8 cellular contexts compared by ENCODE assay signal in genomic region chr12:122871851-122872785, GRCh38. TPM values are rescaled to one million over a fixed set of nuclear protein-coding genes. Genes with fewer than 3 reads are reported as not detected.
DNase-seq lines count a peak whose midpoint lies in the region; ATAC-seq and TF ChIP-seq lines count a peak whose summit lies in the region.

No MANE protein-coding gene starts in this region.

- H3K36me3 Mint-ChIP-seq in WTC11 (peaks cover 24% of the 10 kb centered on the region), memory B cell (peaks cover 14% of the 10 kb centered on the region)
- peaks cover 87% of the 10 kb centered on the region for H3K36me3 Mint-ChIP-seq in effector memory CD8-positive, alpha-beta T cell (ENCODE audit: insufficient read depth)

- CTCF ChIA-PET in WTC11 (lab: Charles Lee), result interaction anchor here (0.8 to 2.7 kb wide), 8 partner anchors 8 to 94 kb away, joined by 3 to 20 read pairs (median 4); partner anchors contain the start of gene ABCB9

- peak; percentile 63 for DNase-seq in GM13977 (ENCODE audit: low spot score)
- peak; percentile 96 for DNase-seq in NCI-H146 treated with DMSO at 0.1 percent for 48 hours (lab: John Stamatoyannopoulos, UW; ENCODE audit: unreplicated experiment)
- DNase-seq in WTC11 (ENCODE audit: low spot score), result peak; percentile 99
- no peak for DNase-seq in effector memory CD8-positive, alpha-beta T cell
- DNase-seq in memory B cell (ENCODE audit: low spot score in 2 of 2), result no peak
- DNase-seq in stimulated activated CD8-positive, alpha-beta memory T cell treated with anti-CD3 and anti-CD28 coated beads, Interleukin-7, amount 100 ng/mL, for 4 hours (ENCODE audit: low read depth in 2 of 2), result peak; percentile 24 to 36
- no peak for DNase-seq in ACHN
- no peak for DNase-seq in RKO (ENCODE audit: low spot score)

- no peaks in the 10 kb centered on the region for H3K9me3 Mint-ChIP-seq in WTC11
- no peaks in the 10 kb centered on the region for H3K9me3 Mint-ChIP-seq in effector memory CD8-positive, alpha-beta T cell
- H3K9me3 Mint-ChIP-seq in memory B cell, result no peaks in the 10 kb centered on the region

- TF ChIP-seq CTCF in GM13977 (IDR thresholded peaks at IDR 0.05; ENCODE audit: extremely low read depth, insufficient read depth, missing control alignments) (no peak), WTC11 (IDR thresholded peaks at IDR 0.05) (no peak)

- POLR2A ChIA-PET in WTC11 (lab: Charles Lee), result interaction anchor here (0.6 kb wide), 1 partner anchor 99 kb away, joined by 4 read pairs; no protein-coding TSS in a partner anchor

- H3K4me3 Mint-ChIP-seq in WTC11 (0 out of 2 replicates have a peak overlapping the region, but pooled peaks have one; percentile 26), memory B cell (peak overlapping the region; percentile 90)
- peak overlapping the region; percentile 77 to 84 for H3K4me3 Mint-ChIP-seq in effector memory CD8-positive, alpha-beta T cell

- peak; percentile 74 for ATAC-seq in WTC11
- peak; percentile 77 for ATAC-seq in effector memory CD8-positive, alpha-beta T cell (replicated peaks)
- ATAC-seq in memory B cell (ENCODE audit: low read depth), result peak; percentile 77

- peaks cover 99% of the 10 kb centered on the region for H3K27me3 Mint-ChIP-seq in WTC11 (ENCODE audit: low read depth)
- H3K27me3 Mint-ChIP-seq in effector memory CD8-positive, alpha-beta T cell, result no peaks in the 10 kb centered on the region
- H3K27me3 Mint-ChIP-seq in memory B cell, result no peaks in the 10 kb centered on the region

- H3K27ac Mint-ChIP-seq in WTC11 (peak overlapping the region; percentile 64), memory B cell (peak overlapping the region; percentile 74)
- H3K27ac Mint-ChIP-seq in effector memory CD8-positive, alpha-beta T cell, result peak overlapping the region; percentile 69 to 92

- peaks cover 36% of the 10 kb centered on the region for H3K4me1 Mint-ChIP-seq in WTC11
- peaks cover 55 to 67% of the 10 kb centered on the region in 2 donors for H3K4me1 Mint-ChIP-seq in effector memory CD8-positive, alpha-beta T cell (ENCODE audit: low read depth in 2 of 2)
- peaks cover 55% of the 10 kb centered on the region for H3K4me1 Mint-ChIP-seq in memory B cell

- in situ Hi-C loops in GM13977 (cut with MboI; ENCODE audit: low pct_unique_long_range_greater_than_20kb, low sequenced_read_pairs, unreplicated experiment), result no loop called here
- in situ Hi-C loops in ACHN (cut with HindIII; ENCODE audit: low pct_ligation_motif_present, low pct_unique_long_range_greater_than_20kb, low sequenced_read_pairs), result no loop called here

TF ChIP-seq in WTC11, 78 proteins besides CTCF, POLR2A, EP300 and RAD21 (continues in another document):
- TF ChIP-seq GTF2I (CRISPR knock-in tag; conservative IDR thresholded peaks at IDR 0.05), result no peak
- TF ChIP-seq SP1 (CRISPR knock-in tag; conservative IDR thresholded peaks at IDR 0.05), result peak; percentile 78
- no peak for TF ChIP-seq ZNF263 (CRISPR knock-in tag; IDR thresholded peaks at IDR 0.05; ENCODE audit: low read depth)
- TF ChIP-seq, protein P1, sequence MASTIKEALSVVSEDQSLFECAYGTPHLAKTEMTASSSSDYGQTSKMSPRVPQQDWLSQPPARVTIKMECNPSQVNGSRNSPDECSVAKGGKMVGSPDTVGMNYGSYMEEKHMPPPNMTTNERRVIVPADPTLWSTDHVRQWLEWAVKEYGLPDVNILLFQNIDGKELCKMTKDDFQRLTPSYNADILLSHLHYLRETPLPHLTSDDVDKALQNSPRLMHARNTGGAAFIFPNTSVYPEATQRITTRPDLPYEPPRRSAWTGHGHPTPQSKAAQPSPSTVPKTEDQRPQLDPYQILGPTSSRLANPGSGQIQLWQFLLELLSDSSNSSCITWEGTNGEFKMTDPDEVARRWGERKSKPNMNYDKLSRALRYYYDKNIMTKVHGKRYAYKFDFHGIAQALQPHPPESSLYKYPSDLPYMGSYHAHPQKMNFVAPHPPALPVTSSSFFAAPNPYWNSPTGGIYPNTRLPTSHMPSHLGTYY (CRISPR knock-in tag; IDR thresholded peaks at IDR 0.05), result no peak
- TF ChIP-seq MYBL2 (CRISPR knock-in tag; IDR thresholded peaks at IDR 0.05), result peak; percentile 87; the same call in 1 of the 2 replicates
- TF ChIP-seq ZMAT4 (CRISPR knock-in tag; IDR thresholded peaks at IDR 0.05), result no peak
- no peak for TF ChIP-seq ATF6 (CRISPR knock-in tag; IDR thresholded peaks at IDR 0.05)
- TF ChIP-seq CBFB (CRISPR knock-in tag; IDR thresholded peaks at IDR 0.05; ENCODE audit: low read depth), result no peak
- 0 out of 2 replicates have a peak, but pooled peaks have one; percentile 29 for TF ChIP-seq ATF1 (CRISPR knock-in tag; IDR thresholded peaks at IDR 0.05)
- no peak for TF ChIP-seq E2F4 (CRISPR knock-in tag; IDR thresholded peaks at IDR 0.05; ENCODE audit: borderline replicate concordance, low read depth)
- TF ChIP-seq, protein P2, sequence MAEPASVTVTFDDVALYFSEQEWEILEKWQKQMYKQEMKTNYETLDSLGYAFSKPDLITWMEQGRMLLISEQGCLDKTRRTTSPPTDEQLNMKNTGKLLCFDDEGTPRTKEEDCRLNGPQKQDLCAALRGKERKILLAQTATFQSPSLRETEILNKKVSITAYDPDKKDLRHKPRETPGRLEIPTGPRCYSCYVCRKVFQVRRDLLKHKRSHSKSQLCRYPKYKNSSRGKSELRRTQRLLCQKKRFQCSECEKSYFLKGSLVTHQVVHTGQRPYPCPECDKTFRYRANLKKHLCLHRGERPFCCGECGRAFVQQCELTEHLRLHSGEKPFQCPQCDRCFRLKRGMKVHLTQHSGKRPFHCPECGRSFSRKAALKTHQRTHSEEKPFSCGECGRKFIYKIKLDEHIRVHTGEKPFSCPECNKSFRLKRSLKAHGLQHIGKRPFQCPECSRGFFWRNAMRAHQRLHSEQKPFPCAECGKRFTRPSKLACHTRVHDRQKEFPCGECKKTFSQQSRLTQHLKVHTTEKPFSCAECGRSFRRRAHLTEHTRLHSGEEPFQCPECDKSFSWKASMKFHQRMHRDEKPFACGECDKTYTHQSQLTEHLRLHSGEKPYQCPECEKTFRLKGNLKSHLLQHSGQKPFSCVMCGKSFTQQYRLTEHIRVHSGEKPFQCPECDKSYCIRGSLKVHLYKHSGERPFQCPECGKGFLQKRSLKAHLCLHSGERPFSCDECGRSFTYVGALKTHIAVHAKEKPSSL (CRISPR knock-in tag; conservative IDR thresholded peaks at IDR 0.05), result 0 out of 2 replicates have a peak, but pooled peaks have one; percentile 46
- TF ChIP-seq NFATC4 (CRISPR knock-in tag; IDR thresholded peaks at IDR 0.05), result no peak
- TF ChIP-seq PRRX2 (CRISPR knock-in tag; IDR thresholded peaks at IDR 0.05), result no peak
- TF ChIP-seq SMAD4 (CRISPR knock-in tag; IDR thresholded peaks at IDR 0.05), result peak; percentile 98
- 0 out of 2 replicates have a peak, but pooled peaks have one; percentile 46 for TF ChIP-seq KAT7 (CRISPR knock-in tag; IDR thresholded peaks at IDR 0.05; ENCODE audit: borderline replicate concordance)

RNA-seq across cellular contexts. Expression of gene VPS37B, which starts 23.8 kb away (rescaled TPM):
- total RNA-seq in WTC11 (2021), result 10.4 to 18.1 TPM (median 11.4 TPM) in 3 replicates

RNA-seq across cellular contexts. Expression of gene HIP1R, which starts 36.9 kb away (rescaled TPM):
- 22.8 to 45.2 TPM (median 26.8 TPM) in 3 replicates for total RNA-seq in WTC11 (2021)

Comparison
In these comparisons a context has a peak if more than half of its experiments do, and no peak if none do; other contexts are left out.
1. DNase-seq: peak in GM13977 (single experiment), NCI-H146 treated with DMSO at 0.1 percent for 48 hours (single experiment), WTC11 (single experiment) and stimulated activated CD8-positive, alpha-beta memory T cell treated with anti-CD3 and anti-CD28 coated beads, Interleukin-7, amount 100 ng/mL, for 4 hours (2 of 2); none in effector memory CD8-positive, alpha-beta T cell (0 of 3), memory B cell (0 of 2), ACHN (single experiment) and RKO (single experiment).
2. H3K4me3 Mint-ChIP-seq: peak in every context shown above with its lines; median percentile 90 in memory B cell; 80 in effector memory CD8-positive, alpha-beta T cell; 26 in WTC11.
3. Peak in every context shown above with its lines, with median percentiles within 50 percentile points of each other: ATAC-seq and H3K27ac Mint-ChIP-seq.